21 cellular contexts compared by ENCODE assay signal in the genomic region with DNA sequence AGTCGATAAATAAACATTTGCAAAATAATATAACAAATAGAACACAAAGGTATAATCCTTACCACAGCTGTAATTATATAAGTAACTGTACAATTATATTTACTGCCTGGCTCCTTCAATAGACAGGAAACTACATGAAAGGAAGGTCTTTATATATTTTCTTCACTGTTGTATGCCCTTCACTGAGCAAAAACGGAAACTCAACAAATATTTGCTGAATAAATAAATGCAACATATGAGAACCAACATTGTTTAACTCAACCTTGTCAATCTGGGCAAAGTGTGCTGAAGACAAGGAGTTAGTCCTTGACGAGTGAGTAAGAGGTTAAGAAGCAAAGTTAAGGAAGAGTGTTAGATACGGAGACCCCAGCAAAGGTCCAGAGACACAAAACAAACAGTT. TPM values are rescaled to one million over a fixed set of nuclear protein-coding genes. Genes with fewer than 3 reads are reported as not detected.
DNase-seq lines count a peak whose midpoint lies in the region; ATAC-seq, FAIRE-seq and TF ChIP-seq lines count a peak whose summit lies in the region.
"Had no signal": no experiment of that assay in that cellular context is flagged by ENCODE, and none has a peak within 500 bp of the region (broad histone marks: within the 10 kb centered on the region; RNA-seq: fewer than 3 reads in every experiment).

No MANE protein-coding gene starts in this region.

- TF ChIP-seq POLR2A in lower leg skin (IDR thresholded peaks at IDR 0.05), result no peak

- ATAC-seq in left cardiac atrium, result no peak
- ATAC-seq: CD8-positive, alpha-beta T cell; GM23338; HCT116 had no signal

- WGBS in lower leg skin, 2 donors, result 90 to 93% methylated on average over 4 of the region's 4 CpGs

- TF ChIP-seq CTCF in bronchial epithelial cell (IDR thresholded peaks at IDR 0.05; ENCODE audit: insufficient read depth, low read length, severe bottlenecking), result no peak
- no peak for TF ChIP-seq CTCF in lower leg skin (IDR thresholded peaks at IDR 0.05)

- intact Hi-C loops in lower leg skin (cut with DNase I; ENCODE audit: low total_unique reads) (no loop called here), left cardiac atrium (cut with DNase I) (no loop called here)

- DNase-seq in NCI-H146 (lab: John Stamatoyannopoulos, UW) (peak; percentile 10), NCI-H146 treated with DMSO at 0.1 percent for 48 hours (lab: John Stamatoyannopoulos, UW; ENCODE audit: unreplicated experiment) (no peak), DMS53 (lab: John Stamatoyannopoulos, UW) (peak; percentile 71), NCI-H1417 treated with DMSO at 0.1 percent for 48 hours (lab: John Stamatoyannopoulos, UW) (peak; percentile 46), bronchial epithelial cell (ENCODE audit: low read depth) (no peak), lower leg skin (ENCODE audit: low spot score in 2 of 2) (no peak), left cardiac atrium (no peak)
- DNase-seq in effector CD8-positive, alpha-beta T cell (lab: John Stamatoyannopoulos, UW), result no peak
- DNase-seq: 8988T; Calu3; CD8-positive, alpha-beta T cell; DMS 273 treated with DMSO at 0.1 percent for 48 hours; DMS79; GDM1; HFFc6 had no signal

- peak; percentile 13 for FAIRE-seq in bronchial epithelial cell (lab: Jason Lieb, UNC)
- FAIRE-seq: GM12892, GM18507, HTR-8/SVneo had no signal

- H3K27me3 ChIP-seq in bronchial epithelial cell (ENCODE audit: control insufficient read depth, insufficient read depth, low read length), result no peaks in the 10 kb centered on the region
- H3K27me3 ChIP-seq: BLaER1 had no signal

- peaks cover 6% of the 10 kb centered on the region for H3K36me3 ChIP-seq in bronchial epithelial cell (ENCODE audit: control insufficient read depth, insufficient read depth, low read length)
- H3K36me3 ChIP-seq: BLaER1 had no signal

- H3K4me3 ChIP-seq in bronchial epithelial cell (ENCODE audit: low read depth, low read length) (no peak overlapping the region), lower leg skin (ENCODE audit: low read depth, poor library complexity, severe bottlenecking) (no peak overlapping the region)
- H3K4me3 ChIP-seq: BLaER1, GM23338 had no signal

RNA-seq across cellular contexts. Expression of a gene that starts 22.6 kb away (rescaled TPM):
- total RNA-seq in bronchial epithelial cell (12.4 and 16.4 TPM in 2 replicates), lower leg skin (10 to 100 TPM; 30.1 to 63.7 (median 33.9) TPM), left cardiac atrium (10 to 100 TPM; 22.5 to 25.9 TPM)

RNA-seq across cellular contexts. Expression of a gene that starts 26.9 kb away (rescaled TPM):
- total RNA-seq in bronchial epithelial cell, result 30.0 and 31.1 TPM in 2 replicates
- 10 to 100 TPM; 25.9 to 49.6 (median 46.4) TPM for total RNA-seq in lower leg skin
- total RNA-seq in left cardiac atrium, result 10 to 100 TPM; 44.6 to 45.5 TPM

RNA-seq across cellular contexts. Expression of a gene that starts 56.9 kb away (rescaled TPM):
- 7.6 TPM in 2 replicates for total RNA-seq in bronchial epithelial cell
- 10 to 100 TPM; 11.5 to 22.1 (median 17.8) TPM for total RNA-seq in lower leg skin
- 10 to 100 TPM; 16.8 to 18.5 TPM for total RNA-seq in left cardiac atrium

Comparison
In these comparisons a context has a peak if more than half of its experiments do, and no peak if none do; other contexts are left out.
1. DNase-seq: peak in NCI-H146 (single experiment), DMS53 (single experiment) and NCI-H1417 treated with DMSO at 0.1 percent for 48 hours (single experiment); none in NCI-H146 treated with DMSO at 0.1 percent for 48 hours (single experiment), bronchial epithelial cell (single experiment), lower leg skin (0 of 2), left cardiac atrium (single experiment) and effector CD8-positive, alpha-beta T cell (single experiment).